ENCODE assay signal across 10 cellular contexts in the genomic region with DNA sequence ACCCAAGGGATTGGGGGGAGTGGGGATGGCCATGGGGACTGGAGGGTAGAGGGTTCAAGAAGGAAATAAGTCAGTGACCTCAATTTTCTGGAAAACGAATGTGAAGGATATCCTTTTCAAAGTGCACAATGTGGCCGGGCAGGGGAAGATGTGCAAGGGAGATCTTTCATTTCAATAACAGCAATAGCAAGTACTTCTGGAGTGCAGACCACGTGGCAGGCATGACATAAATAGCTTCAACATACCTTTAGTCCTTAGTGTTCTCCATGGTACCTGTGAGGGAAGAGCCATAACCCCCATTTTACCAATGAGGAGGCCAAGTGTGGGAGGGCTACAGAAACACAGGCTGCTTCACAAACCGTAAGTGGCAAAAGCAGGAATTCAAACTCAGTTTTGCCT.
DNase-seq lines count a peak whose midpoint lies in the region; ATAC-seq and TF ChIP-seq lines count a peak whose summit lies in the region.
"Had no signal": no experiment of that assay in that cellular context is flagged by ENCODE, and none has a peak within 500 bp of the region (broad histone marks: within the 10 kb centered on the region; RNA-seq: fewer than 3 reads in every experiment).

No MANE protein-coding gene starts in this region.

- H3K4me1 Mint-ChIP-seq in activated T-cell treated with anti-CD3 and anti-CD28 coated beads, Interleukin-2, amount 50 U/mL, for 24 hours (ENCODE audit: low read depth), result peaks cover 95% of the 10 kb centered on the region
- peaks cover 96 to 100% (median 96%) of the 10 kb centered on the region in 3 donors for H3K4me1 Mint-ChIP-seq in T-cell

- no peak for ATAC-seq in T-cell (replicated peaks in 1 of 4)
- ATAC-seq in GM21367 (IDR thresholded peaks at IDR 0.05; ENCODE audit: unreplicated experiment), result no peak

- H3K36me3 ChIP-seq in esophagus squamous epithelium (no peaks in the 10 kb centered on the region), stomach (no peaks in the 10 kb centered on the region), A673 (ENCODE audit: insufficient read depth, low read length, poor library complexity, severe bottlenecking) (no peaks in the 10 kb centered on the region)

- H3K27me3 ChIP-seq in esophagus squamous epithelium (no peaks in the 10 kb centered on the region), stomach (no peaks in the 10 kb centered on the region), A673 (replicated peaks; ENCODE audit: insufficient read depth, low read depth, low read length, poor library complexity) (no peaks in the 10 kb centered on the region)

- H3K9me3 ChIP-seq in esophagus squamous epithelium (no peaks in the 10 kb centered on the region), stomach (no peaks in the 10 kb centered on the region), A673 (ENCODE audit: low read depth, low read length, poor library complexity, severe bottlenecking) (no peaks in the 10 kb centered on the region)

- no peaks in the 10 kb centered on the region for H3K9me3 Mint-ChIP-seq in activated T-cell treated with anti-CD3 and anti-CD28 coated beads, Interleukin-2, amount 50 U/mL, for 24 hours
- H3K9me3 Mint-ChIP-seq in T-cell, result no peaks in the 10 kb centered on the region

- no peaks in the 10 kb centered on the region for H3K27me3 Mint-ChIP-seq in activated T-cell treated with anti-CD3 and anti-CD28 coated beads, Interleukin-2, amount 50 U/mL, for 24 hours
- no peaks in the 10 kb centered on the region for H3K27me3 Mint-ChIP-seq in T-cell

- peaks cover 12% of the 10 kb centered on the region for H3K36me3 Mint-ChIP-seq in activated T-cell treated with anti-CD3 and anti-CD28 coated beads, Interleukin-2, amount 50 U/mL, for 24 hours (ENCODE audit: low read depth)
- H3K36me3 Mint-ChIP-seq in T-cell, result peaks cover 3% of the 10 kb centered on the region

- peak overlapping the region; percentile 98 for H3K27ac Mint-ChIP-seq in activated T-cell treated with anti-CD3 and anti-CD28 coated beads, Interleukin-2, amount 50 U/mL, for 24 hours
- peak overlapping the region; percentile 97 to 99 for H3K27ac Mint-ChIP-seq in T-cell

- CTCF ChIA-PET in T-cell (lab: Charles Lee) (interaction anchor here (1.1 to 4.3 kb wide), 5 partner anchors 10 to 129 kb away, joined by 3 to 24 read pairs (median 3); no protein-coding TSS in a partner anchor), A673 (lab: Charles Lee) (no interaction called here)

- peak overlapping the region in 1 of 4 donors; percentile 1 for H3K4me3 ChIP-seq in esophagus squamous epithelium
- H3K4me3 ChIP-seq in stomach, result no peak overlapping the region
- H3K4me3 ChIP-seq in A673 (ENCODE audit: low read depth, low read length, poor library complexity, severe bottlenecking), result no peak overlapping the region
- H3K4me3 ChIP-seq: coronary artery had no signal

- BruUV-seq in A673 (replicated peaks; lab: Mats Ljungman, UMichigan), result no TSS peak

- TF ChIP-seq POLR2A in esophagus squamous epithelium (IDR thresholded peaks at IDR 0.05) (no peak), stomach (IDR thresholded peaks at IDR 0.05) (no peak)

- H3K4me3 Mint-ChIP-seq in activated T-cell treated with anti-CD3 and anti-CD28 coated beads, Interleukin-2, amount 50 U/mL, for 24 hours, result peak overlapping the region; percentile 69
- H3K4me3 Mint-ChIP-seq in T-cell, result peak overlapping the region; percentile 69 to 75 (median 70)

- intact Hi-C loops in esophagus squamous epithelium (cut with DNase I), result loop anchor here (5.0 kb wide), 1 partner anchor 137 kb away; the partner anchor contains the start of gene FOXP1
- intact Hi-C loops in stomach (cut with DNase I; ENCODE audit: low total_unique reads), result no loop called here
- intact Hi-C loops in A673 (cut with micrococcal nuclease; ENCODE audit: unreplicated experiment), result no loop called here

- H3K27ac ChIP-seq in esophagus squamous epithelium (peak overlapping the region; percentile 84 to 90 (median 89)), stomach (peak overlapping the region; percentile 14 to 85 (median 65)), A673 (ENCODE audit: low read depth, low read length, poor library complexity, severe bottlenecking) (no peak overlapping the region)

- TF ChIP-seq EP300 in stomach (IDR thresholded peaks at IDR 0.05), result no peak

- DNase-seq in activated T-cell treated with anti-CD3 and anti-CD28 coated beads, Interleukin-2, amount 50 U/mL, for 24 hours, result no peak
- DNase-seq in activated T-cell treated with anti-CD3 and anti-CD28 coated beads, Interleukin-2, amount 50 U/mL, for 48 hours, result no peak
- DNase-seq in T-cell (no peak), esophagus squamous epithelium (lab: John Stamatoyannopoulos, UW) (no peak), stomach (no peak), A673 (ENCODE audit: low spot score) (no peak), COR-L47 (lab: John Stamatoyannopoulos, UW) (no peak)
- DNase-seq: NCI-H1105 treated with DMSO at 0.1 percent for 48 hours had no signal

- POLR2A ChIA-PET in T-cell (lab: Charles Lee) (interaction anchor here (0.7 to 2.8 kb wide), 4 partner anchors 9 to 49 kb away, joined by 3 to 12 read pairs (median 4); no protein-coding TSS in a partner anchor), A673 (lab: Charles Lee; ENCODE audit: low non-redundant PET) (no interaction called here)

- TF ChIP-seq CTCF in esophagus squamous epithelium (IDR thresholded peaks at IDR 0.05), result no peak
- TF ChIP-seq CTCF in stomach (IDR thresholded peaks at IDR 0.05), result no peak
- no peak for TF ChIP-seq CTCF in A673 (conservative IDR thresholded peaks at IDR 0.05; ENCODE audit: low read depth, low read length)

- H3K4me1 ChIP-seq in esophagus squamous epithelium (peaks cover 55 to 98% (median 77%) of the 10 kb centered on the region in 3 donors), stomach (peaks cover 11 to 85% (median 29%) of the 10 kb centered on the region in 4 donors), A673 (ENCODE audit: insufficient read depth, low read length, poor library complexity, severe bottlenecking) (no peaks in the 10 kb centered on the region)

- 25 to 52% methylated on average over 4 of the region's 4 CpGs for WGBS in esophagus squamous epithelium, 2 donors
- WGBS in stomach, 5 donors, result 69 to 87% (median 75%) methylated on average over 4 of the region's 4 CpGs
